ENCODE assay signal across 14 cellular contexts in the genomic region with DNA sequence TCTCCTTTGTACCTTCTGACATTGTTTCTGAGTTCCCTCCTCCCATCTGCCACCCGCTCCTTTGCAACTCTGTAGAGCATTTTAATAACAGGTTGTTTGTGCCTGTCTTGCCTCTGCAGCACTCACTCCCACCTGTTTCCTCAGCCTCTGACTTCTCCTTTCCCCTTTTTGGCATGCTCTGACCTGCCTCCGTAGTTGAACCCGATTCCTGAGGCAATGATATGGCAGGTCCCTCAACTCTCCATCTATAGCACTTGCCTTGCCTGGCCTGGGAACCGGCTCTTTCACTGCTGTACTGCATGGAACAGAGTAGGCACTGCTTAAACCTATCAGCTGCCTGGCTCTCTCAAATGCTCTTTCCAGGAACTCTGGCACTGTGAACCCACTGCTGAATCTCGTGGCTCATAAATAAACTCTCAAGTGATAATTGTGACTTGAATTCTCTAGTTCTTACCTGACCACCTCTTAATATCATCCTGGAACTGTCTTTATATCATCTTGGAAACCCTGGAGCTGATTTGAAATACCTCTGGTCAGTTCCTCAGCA. TPM values are rescaled to one million over a fixed set of nuclear protein-coding genes. Genes with fewer than 3 reads are reported as not detected.
A peak's percentile ranks its signal among the peaks of the same experiment; 100 is the strongest.
DNase-seq lines count a peak whose midpoint lies in the region; ATAC-seq lines count a peak whose summit lies in the region.
"Had no signal": no experiment of that assay in that cellular context is flagged by ENCODE, and none has a peak within 500 bp of the region (broad histone marks: within the 10 kb centered on the region; RNA-seq: fewer than 3 reads in every experiment).

No MANE protein-coding gene starts in this region.

- H3K27ac Mint-ChIP-seq in CD4-positive, alpha-beta memory T cell: peak overlapping the region; percentile 86 to 97 (median 95)
- H3K27ac Mint-ChIP-seq in immature natural killer cell: peak overlapping the region; percentile 94 to 97 (median 95)
- H3K27ac Mint-ChIP-seq: HFFc6, mesothelial cell of epicardium had no signal

- H3K36me3 ChIP-seq in CD4-positive, alpha-beta memory T cell (ENCODE audit: insufficient read depth, low read length): no peaks in the 10 kb centered on the region

- no peaks in the 10 kb centered on the region for H3K27me3 ChIP-seq in CD4-positive, alpha-beta memory T cell (ENCODE audit: insufficient read depth, low read length)

- H3K4me3 ChIP-seq in CD4-positive, alpha-beta memory T cell (ENCODE audit: low read length in 2 of 2): no peak overlapping the region
- H3K4me3 ChIP-seq: smooth muscle cell had no signal

- no peaks in the 10 kb centered on the region for H3K9me3 Mint-ChIP-seq in CD4-positive, alpha-beta memory T cell
- no peaks in the 10 kb centered on the region for H3K9me3 Mint-ChIP-seq in immature natural killer cell
- H3K9me3 Mint-ChIP-seq: HFFc6, mesothelial cell of epicardium had no signal

- H3K4me1 Mint-ChIP-seq in CD4-positive, alpha-beta memory T cell: peaks cover 41 to 63% (median 52%) of the 10 kb centered on the region in 4 donors
- peaks cover 80 to 92% of the 10 kb centered on the region in 2 donors for H3K4me1 Mint-ChIP-seq in immature natural killer cell

- intact Hi-C loops in CD4-positive, alpha-beta memory T cell (cut with micrococcal nuclease): loop anchor here (2.0 kb wide), 3 partner anchors 15 to 119 kb away; no protein-coding TSS in a partner anchor

- no peaks in the 10 kb centered on the region for H3K36me3 Mint-ChIP-seq in CD4-positive, alpha-beta memory T cell
- H3K36me3 Mint-ChIP-seq in immature natural killer cell: no peaks in the 10 kb centered on the region
- H3K36me3 Mint-ChIP-seq: mesothelial cell of epicardium had no signal

- no peak overlapping the region for H3K27ac ChIP-seq in CD4-positive, alpha-beta memory T cell (ENCODE audit: low read depth, low read length)

- peaks cover 38% of the 10 kb centered on the region for H3K4me1 ChIP-seq in CD4-positive, alpha-beta memory T cell (ENCODE audit: insufficient read depth, low read length)

- no peaks in the 10 kb centered on the region for H3K9me3 ChIP-seq in CD4-positive, alpha-beta memory T cell (ENCODE audit: control insufficient read depth in 1 of 2, low read length in 2 of 2)

- DNase-seq in CD4-positive, alpha-beta memory T cell: no peak
- DNase-seq in OCI-M1 (lab: John Stamatoyannopoulos, UW): peak; percentile 26
- no peak for DNase-seq in immature natural killer cell
- no peak for DNase-seq in putamen (ENCODE audit: low spot score)
- DNase-seq in glomerular visceral epithelial cell (ENCODE audit: extremely low spot score): no peak
- DNase-seq in ecto neural progenitor cell (ENCODE audit: low spot score): no peak
- DNase-seq: effector CD4-positive, alpha-beta T cell; HFFc6; hypothalamus; NCI-H345 had no signal

- peak; percentile 28 for ATAC-seq in GM19035 (IDR thresholded peaks at IDR 0.05; ENCODE audit: unreplicated experiment)
- ATAC-seq in GM19467 (IDR thresholded peaks at IDR 0.05; ENCODE audit: unreplicated experiment): no peak

- H3K4me3 Mint-ChIP-seq in CD4-positive, alpha-beta memory T cell: peak overlapping the region; percentile 62 to 90 (median 74)
- peak overlapping the region; percentile 77 to 86 (median 83) for H3K4me3 Mint-ChIP-seq in immature natural killer cell
- H3K4me3 Mint-ChIP-seq: HFFc6, mesothelial cell of epicardium had no signal

- POLR2A ChIA-PET in CD4-positive, alpha-beta memory T cell (lab: Charles Lee; ENCODE audit: partially characterized antibody): interaction anchor here (0.7 to 4.1 kb wide), 6 partner anchors 8 to 272 kb away, joined by 3 to 49 read pairs (median 4); no protein-coding TSS in a partner anchor

- CTCF ChIA-PET in CD4-positive, alpha-beta memory T cell (lab: Charles Lee; ENCODE audit: partially characterized antibody): interaction anchor here (1.9 kb wide), 1 partner anchor 8 kb away, joined by 7 read pairs; no protein-coding TSS in a partner anchor

- H3K27me3 Mint-ChIP-seq in CD4-positive, alpha-beta memory T cell: no peaks in the 10 kb centered on the region
- peaks cover 0 to 15% (median 0%) of the 10 kb centered on the region in 3 donors for H3K27me3 Mint-ChIP-seq in immature natural killer cell (ENCODE audit: low read depth in 3 of 3)

RNA-seq across cellular contexts. Expression of a gene that starts 50.3 kb away (rescaled TPM):
- total RNA-seq in CD4-positive, alpha-beta memory T cell: 100 to 1,000 TPM; 219 to 227 TPM
- 10 to 100 TPM; 18.8 to 99.0 TPM for polyA plus RNA-seq in CD4-positive, alpha-beta memory T cell
- polyA plus RNA-seq in immature natural killer cell: 100 to 1,000 TPM in 1 of 3 donors, 10 to 100 TPM in 2; 40.5 to 261 (median 67.6) TPM
